ENCODE assay signal across 8 cellular contexts in the genomic region with DNA sequence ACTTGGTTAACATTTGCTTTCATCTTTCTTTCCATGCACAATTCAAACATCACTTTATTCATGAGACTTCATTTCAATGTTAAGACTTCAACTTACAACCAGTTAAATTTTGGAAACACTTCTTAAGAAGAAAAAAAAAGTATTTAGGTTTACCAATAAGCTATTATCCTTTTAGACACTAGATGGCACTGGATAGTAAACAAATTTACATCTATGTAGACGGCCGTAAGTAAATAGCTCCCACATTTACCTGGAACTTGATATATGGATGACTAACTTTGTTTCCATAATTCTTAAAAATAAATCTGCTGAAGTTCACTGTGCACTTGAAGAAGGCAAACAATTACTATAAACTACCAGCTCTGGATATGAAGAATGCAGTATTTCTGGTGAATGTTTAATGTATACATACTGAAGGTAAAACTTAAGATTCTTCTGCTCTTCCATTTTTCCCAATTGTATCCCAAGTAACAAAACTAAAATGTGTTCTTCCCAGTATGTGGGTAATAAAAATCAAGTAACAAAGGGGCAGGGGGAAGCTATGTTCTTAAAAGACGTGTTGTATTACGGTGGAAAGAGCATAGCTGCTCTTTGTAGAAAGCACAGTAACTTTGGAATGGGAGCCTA.
DNase-seq lines count a peak whose midpoint lies in the region; TF ChIP-seq lines count a peak whose summit lies in the region.

No MANE protein-coding gene starts in this region.

- no peaks in the 10 kb centered on the region for H3K27me3 Mint-ChIP-seq in osteocyte (ENCODE audit: unreplicated experiment)

- DNase-seq in COLO829 (ENCODE audit: low spot score) (peak; percentile 27), H4 (ENCODE audit: low spot score) (peak; percentile 42), NCI-H226 (peak; percentile 17), dermis microvascular lymphatic vessel endothelial cell (ENCODE audit: low read depth in 2 of 2) (peak; percentile 80), osteocyte (ENCODE audit: extremely low spot score, unreplicated experiment) (no peak), GOT3 (lab: John Stamatoyannopoulos, UW) (no peak), amygdala (lab: John Stamatoyannopoulos, UW) (no peak)
- DNase-seq in activated CD4-positive, CD25-positive, alpha-beta regulatory T cell treated with anti-CD3 and anti-CD28 coated beads, Interleukin-2, amount 50 U/mL, for 72 hours, result no peak

- no peak overlapping the region for H3K4me3 Mint-ChIP-seq in osteocyte (ENCODE audit: unreplicated experiment)

- H3K27ac Mint-ChIP-seq in osteocyte (ENCODE audit: unreplicated experiment), result no peak overlapping the region

- peaks cover 2% of the 10 kb centered on the region for H3K36me3 Mint-ChIP-seq in osteocyte (ENCODE audit: unreplicated experiment)

- H3K4me1 Mint-ChIP-seq in osteocyte (ENCODE audit: unreplicated experiment), result peaks cover 4% of the 10 kb centered on the region

- peak; percentile 64 for TF ChIP-seq CTCF in osteocyte (IDR thresholded peaks at IDR 0.05)

- no peaks in the 10 kb centered on the region for H3K9me3 Mint-ChIP-seq in osteocyte (ENCODE audit: unreplicated experiment)

Comparison
In these comparisons a context has a peak if more than half of its experiments do, and no peak if none do; other contexts are left out.
1. DNase-seq: peak in COLO829 (single experiment), H4 (single experiment), NCI-H226 (single experiment) and dermis microvascular lymphatic vessel endothelial cell (2 of 2); none in osteocyte (single experiment), GOT3 (single experiment), activated CD4-positive, CD25-positive, alpha-beta regulatory T cell treated with anti-CD3 and anti-CD28 coated beads, Interleukin-2, amount 50 U/mL, for 72 hours (single experiment) and amygdala (0 of 56).